ENCODE assay signal across 19 cellular contexts in genomic region chrX:55389376-55389775, GRCh38.
"Had no signal": no experiment of that assay in that cellular context is flagged by ENCODE, and none has a peak within 500 bp of the region (broad histone marks: within the 10 kb centered on the region; RNA-seq: fewer than 3 reads in every experiment).

No MANE protein-coding gene starts in this region.

- DNase-seq: colonic mucosa; cortex of kidney; dermis blood vessel endothelial cell; dorsolateral prefrontal cortex; effector CD4-positive, alpha-beta T cell; effector CD8-positive, alpha-beta T cell; effector memory CD4-positive, alpha-beta T cell; effector memory CD8-positive, alpha-beta T cell; endodermal cell; erythroblast; esophagus squamous epithelium; foreskin fibroblast; foreskin keratinocyte; foreskin melanocyte; gastrocnemius medialis; glutamatergic neuron; head of caudate nucleus; heart left ventricle; heart right ventricle had no signal
